ENCODE assay signal across 8 cellular contexts in the genomic region with DNA sequence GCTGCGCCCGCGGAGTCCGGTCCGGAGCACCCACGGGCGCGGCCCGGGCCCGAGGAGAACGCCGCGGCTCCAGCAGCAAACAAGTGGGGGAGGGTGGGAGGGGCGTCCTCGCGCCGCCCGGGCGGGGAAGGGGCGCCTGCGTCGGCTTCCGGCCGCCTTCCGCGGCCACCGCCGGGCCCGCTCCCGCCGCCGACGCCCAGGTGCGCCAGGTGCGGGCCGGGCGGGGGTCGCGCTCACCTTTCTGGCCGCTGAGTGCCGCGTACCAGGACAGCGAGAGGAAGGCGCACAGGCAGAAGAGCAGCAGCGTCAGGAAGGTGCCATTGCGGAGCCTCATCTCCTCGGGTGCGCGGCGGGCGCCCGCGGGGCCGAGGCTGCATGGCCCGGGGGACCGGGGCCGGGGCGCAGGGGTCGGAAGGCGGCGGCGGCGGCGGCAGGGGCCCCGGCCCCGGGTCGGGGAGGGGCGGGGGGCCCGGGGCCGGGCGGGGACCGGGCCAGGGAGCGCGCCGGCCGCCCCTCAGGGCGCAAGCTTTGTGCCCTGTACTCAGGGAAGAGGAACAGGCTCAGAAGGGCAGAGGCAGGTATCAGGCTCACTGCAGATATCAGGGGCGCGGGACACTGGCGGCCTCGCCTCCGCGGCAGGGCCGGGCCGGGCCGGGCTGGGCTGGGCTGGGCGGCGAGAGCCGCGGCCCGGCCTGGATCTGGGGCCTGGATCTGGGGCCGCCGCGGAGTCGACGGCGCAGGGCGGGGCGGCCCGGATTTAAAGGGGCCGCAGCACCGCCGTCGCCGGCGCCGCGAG. TPM values are rescaled to one million over a fixed set of nuclear protein-coding genes. Genes with fewer than 3 reads are reported as not detected.
A peak's percentile ranks its signal among the peaks of the same experiment; 100 is the strongest.
DNase-seq lines count a peak whose midpoint lies in the region; TF ChIP-seq lines count a peak whose summit lies in the region.

MGAT4B (minus strand) TSS at position 617 of the 796 bp plus-strand sequence; CDS start at position 334, 283 bp downstream.

- peak; percentile 88 for DNase-seq in GM12865 (ENCODE audit: low read depth)
- DNase-seq in H7 = peak; percentile 98
- DNase-seq in LNCaP clone FGC (ENCODE audit: low read depth) = no peak
- peak in 4 of 5 experiments; percentile 36 to 86 (median 48) for DNase-seq in T-helper 2 cell
- no peak for DNase-seq in brain microvascular endothelial cell
- DNase-seq in retinal pigment epithelial cell (ENCODE audit: low read depth) = no peak
- DNase-seq in cortex of kidney (lab: John Stamatoyannopoulos, UW) = no peak

- peak within 1 kb of the TSS; percentile 87 for H3K4me3 ChIP-seq in GM12865 (ENCODE audit: low read depth, low read length)
- peak within 1 kb of the TSS; percentile 85 for H3K4me3 ChIP-seq in H7 (ENCODE audit: insufficient read depth, low read depth, low read length)
- H3K4me3 ChIP-seq in LNCaP clone FGC (ENCODE audit: low read depth, low read length) = peak within 1 kb of the TSS; percentile 75
- H3K4me3 ChIP-seq in brain microvascular endothelial cell (ENCODE audit: low read depth, low read length) = peak within 1 kb of the TSS; percentile 74
- peak within 1 kb of the TSS; percentile 62 for H3K4me3 ChIP-seq in iPS-11a (ENCODE audit: low read depth, low read length)
- H3K4me3 ChIP-seq in retinal pigment epithelial cell (ENCODE audit: low read length) = peak within 1 kb of the TSS; percentile 65

- in situ Hi-C loops in brain microvascular endothelial cell (cut with HindIII; ENCODE audit: low pct_ligation_motif_present, low sequenced_read_pairs) = no loop called here

- TF ChIP-seq CTCF in GM12865 (IDR thresholded peaks at IDR 0.05; ENCODE audit: insufficient read depth, low read depth, low read length, missing control alignments) (no peak), LNCaP clone FGC (IDR thresholded peaks at IDR 0.05; ENCODE audit: control insufficient read depth, extremely low read depth, insufficient read depth) (no peak), brain microvascular endothelial cell (IDR thresholded peaks at IDR 0.05; ENCODE audit: low read depth, low read length, missing control alignments) (no peak), retinal pigment epithelial cell (conservative IDR thresholded peaks at IDR 0.05; ENCODE audit: low read depth, low read length) (no peak)

- peak within 1 kb of the TSS; percentile 77 for H3K27ac ChIP-seq in brain microvascular endothelial cell

- H3K27me3 ChIP-seq in H7 (ENCODE audit: control insufficient read depth, insufficient read depth, low read length) (no peaks in the 10 kb centered on the region), brain microvascular endothelial cell (replicated peaks) (no peaks in the 10 kb centered on the region)

- H3K36me3 ChIP-seq in H7 (replicated peaks; ENCODE audit: control insufficient read depth, insufficient read depth, low read length) (no peaks in the 10 kb centered on the region), brain microvascular endothelial cell (replicated peaks) (peaks cover 5% of the 10 kb centered on the region)

RNA-seq across cellular contexts. Expression of gene MGAT4B, which starts in this region (rescaled TPM):
- 131 and 148 TPM in 2 replicates for total RNA-seq in H7 (2014; rRNA removed; shearing (Covaris generic))

Comparison
In these comparisons a context has a peak if more than half of its experiments do, and no peak if none do; other contexts are left out.
1. DNase-seq: peak in GM12865 (single experiment), H7 (single experiment) and T-helper 2 cell (4 of 5); none in LNCaP clone FGC (single experiment), brain microvascular endothelial cell (single experiment), retinal pigment epithelial cell (single experiment) and cortex of kidney (single experiment).
2. Peak in every context shown above with its lines, with median percentiles within 50 percentile points of each other: H3K4me3 ChIP-seq.